In genomic region chr2:166361351-166362153, GRCh38 we compare ENCODE assay signal across 8 cellular contexts. TPM values are rescaled to one million over a fixed set of nuclear protein-coding genes. Genes with fewer than 3 reads are reported as not detected.
DNase-seq lines count a peak whose midpoint lies in the region; ATAC-seq and TF ChIP-seq lines count a peak whose summit lies in the region.

No MANE protein-coding gene starts in this region.

- H3K27me3 ChIP-seq in esophagus muscularis mucosa, result no peaks in the 10 kb centered on the region
- H3K27me3 ChIP-seq in thyroid gland, result no peaks in the 10 kb centered on the region

- ATAC-seq in GM21367 (IDR thresholded peaks at IDR 0.05; ENCODE audit: unreplicated experiment) (peak; percentile 63), GM19397 (IDR thresholded peaks at IDR 0.05; ENCODE audit: unreplicated experiment) (no peak)

- no peak for TF ChIP-seq EP300 in esophagus muscularis mucosa (IDR thresholded peaks at IDR 0.05)

- WGBS in esophagus muscularis mucosa, result 64% methylated on average over 3 of the region's 3 CpGs
- 71 to 74% methylated on average over 3 of the region's 3 CpGs for WGBS in thyroid gland, 2 donors

- H3K9me3 ChIP-seq in esophagus muscularis mucosa, result no peaks in the 10 kb centered on the region
- H3K9me3 ChIP-seq in thyroid gland, result no peaks in the 10 kb centered on the region

- DNase-seq in NCI-H526 treated with DMSO at 0.1 percent for 48 hours (lab: John Stamatoyannopoulos, UW) (peak; percentile 17), esophagus muscularis mucosa (ENCODE audit: extremely low spot score) (no peak), thyroid gland (no peak), activated T-cell treated with anti-CD3 and anti-CD28 coated beads for 4 hours (no peak), MV-4-11 (lab: John Stamatoyannopoulos, UW) (no peak)

- H3K27ac ChIP-seq in C4-2B (no peak overlapping the region), esophagus muscularis mucosa (replicated peaks in 1 of 4) (no peak overlapping the region), thyroid gland (no peak overlapping the region)

- intact Hi-C loops in esophagus muscularis mucosa (cut with DNase I), result no loop called here
- intact Hi-C loops in thyroid gland (cut with DNase I), result no loop called here

- H3K4me1 ChIP-seq in esophagus muscularis mucosa, result no peaks in the 10 kb centered on the region
- H3K4me1 ChIP-seq in thyroid gland, result no peaks in the 10 kb centered on the region

- TF ChIP-seq POLR2A in esophagus muscularis mucosa (IDR thresholded peaks at IDR 0.05; ENCODE audit: low read depth) (no peak), thyroid gland (IDR thresholded peaks at IDR 0.05) (no peak)

- H3K36me3 ChIP-seq in esophagus muscularis mucosa (no peaks in the 10 kb centered on the region), thyroid gland (no peaks in the 10 kb centered on the region)

- H3K4me3 ChIP-seq in esophagus muscularis mucosa, result no peak overlapping the region
- no peak overlapping the region for H3K4me3 ChIP-seq in thyroid gland (replicated peaks in 1 of 3)

- TF ChIP-seq CTCF in C4-2B (conservative IDR thresholded peaks at IDR 0.05) (peak; percentile 67), esophagus muscularis mucosa (IDR thresholded peaks at IDR 0.05) (peak in 2 of 3 experiments; percentile 12 to 25), thyroid gland (IDR thresholded peaks at IDR 0.05) (peak in 5 of 6 experiments; percentile 12 to 46 (median 32))

RNA-seq across cellular contexts. Expression of gene SCN9A, which starts 14.2 kb away (rescaled TPM):
- total RNA-seq in esophagus muscularis mucosa (1 to 10 TPM; 4.0 to 7.8 (median 5.2) TPM), thyroid gland (1 to 10 TPM; 2.3 to 6.7 (median 5.1) TPM)
